Comparison of ENCODE assay signal across 16 cellular contexts in genomic region chr19:1817553-1818179, GRCh38. TPM values are rescaled to one million over a fixed set of nuclear protein-coding genes. Genes with fewer than 3 reads are reported as not detected.
DNase-seq lines count a peak whose midpoint lies in the region; ATAC-seq lines count a peak whose summit lies in the region.
"Had no signal": no experiment of that assay in that cellular context is flagged by ENCODE, and none has a peak within 500 bp of the region (broad histone marks: within the 10 kb centered on the region; RNA-seq: fewer than 3 reads in every experiment).

No MANE protein-coding gene starts in this region.

- peaks cover 6% of the 10 kb centered on the region for H3K4me1 Mint-ChIP-seq in T-helper 17 cell
- H3K4me1 Mint-ChIP-seq in effector memory CD8-positive, alpha-beta T cell (ENCODE audit: low read depth in 2 of 2): peaks cover 6 to 10% of the 10 kb centered on the region in 2 donors

- H3K36me3 Mint-ChIP-seq in T-helper 17 cell (ENCODE audit: low read depth): peaks cover 5% of the 10 kb centered on the region
- H3K36me3 Mint-ChIP-seq in effector memory CD8-positive, alpha-beta T cell (ENCODE audit: insufficient read depth): peaks cover 58% of the 10 kb centered on the region

- peak; percentile 61 for DNase-seq in Right ventricle myocardium superior
- DNase-seq in left cardiac atrium: no peak
- no peak for DNase-seq in T-helper 17 cell
- DNase-seq in left ventricle myocardium superior: peak; percentile 72
- DNase-seq in SHP77 treated with DMSO at 0.1 percent for 48 hours (lab: John Stamatoyannopoulos, UW): no peak
- no peak for DNase-seq in effector memory CD8-positive, alpha-beta T cell
- no peak for DNase-seq in stimulated activated CD4-positive, alpha-beta T cell treated with anti-CD3 and anti-CD28 coated beads, Interleukin-2, amount 100 ng/mL, for 48 hours
- DNase-seq: 8988T, AML-193, DMS53, GF-D8, H7, IMR-90 had no signal

- no peaks in the 10 kb centered on the region for H3K27me3 Mint-ChIP-seq in T-helper 17 cell
- no peaks in the 10 kb centered on the region for H3K27me3 Mint-ChIP-seq in effector memory CD8-positive, alpha-beta T cell

- intact Hi-C loops in Right ventricle myocardium superior (cut with DNase I): no loop called here
- intact Hi-C loops in left cardiac atrium (cut with DNase I): no loop called here
- intact Hi-C loops in left ventricle myocardium superior (cut with micrococcal nuclease): no loop called here

- peak overlapping the region; percentile 51 for H3K27ac Mint-ChIP-seq in T-helper 17 cell
- H3K27ac Mint-ChIP-seq in effector memory CD8-positive, alpha-beta T cell: peak overlapping the region in 1 of 2 donors; percentile 23
- H3K27ac Mint-ChIP-seq: GM23338 had no signal

- H3K4me3 Mint-ChIP-seq in T-helper 17 cell: no peak overlapping the region
- no peak overlapping the region for H3K4me3 Mint-ChIP-seq in effector memory CD8-positive, alpha-beta T cell
- H3K4me3 Mint-ChIP-seq: GM23338 had no signal

- no peaks in the 10 kb centered on the region for H3K9me3 Mint-ChIP-seq in effector memory CD8-positive, alpha-beta T cell
- H3K9me3 Mint-ChIP-seq: GM23338 had no signal

- no peaks in the 10 kb centered on the region for H3K9me3 ChIP-seq in T-helper 17 cell (ENCODE audit: control insufficient read depth, low read length, poor library complexity, severe bottlenecking)
- H3K9me3 ChIP-seq: BLaER1 had no signal

- ATAC-seq in Right ventricle myocardium superior (ENCODE audit: poor library complexity) (peak; percentile 57), left cardiac atrium (no peak), T-helper 17 cell (no peak), left ventricle myocardium superior (peak; percentile 64)
- no peak for ATAC-seq in effector memory CD8-positive, alpha-beta T cell (replicated peaks)
- ATAC-seq: GM12878, GM23338 had no signal

RNA-seq across cellular contexts. Expression of gene ATP8B3, which starts 5.6 kb away (rescaled TPM):
- total RNA-seq in Right ventricle myocardium superior (0.46 TPM), left cardiac atrium (1 to 10 TPM in 1 of 2 donors, under 1 TPM in 1; 0.52 to 1.6 TPM), T-helper 17 cell (1 to 10 TPM; 4.6 to 6.0 TPM), left ventricle myocardium superior (0.89 TPM)

RNA-seq across cellular contexts. Expression of gene REXO1, which starts 30.6 kb away (rescaled TPM):
- 13.6 TPM for total RNA-seq in Right ventricle myocardium superior
- total RNA-seq in left cardiac atrium: 10 to 100 TPM; 14.8 to 22.3 TPM
- total RNA-seq in T-helper 17 cell: 100 to 1,000 TPM in 1 of 2 donors, 10 to 100 TPM in 1; 98.7 to 107 TPM
- 16.0 TPM for total RNA-seq in left ventricle myocardium superior

RNA-seq across cellular contexts. Expression of gene KLF16, which starts 45.7 kb away (rescaled TPM):
- total RNA-seq in Right ventricle myocardium superior (6.2 TPM), left cardiac atrium (10 to 100 TPM in 1 of 2 donors, 1 to 10 TPM in 1; 9.9 to 12.9 TPM), T-helper 17 cell (10 to 100 TPM; 37.9 to 46.5 TPM), left ventricle myocardium superior (9.8 TPM)

Comparison
In these comparisons a context has a peak if more than half of its experiments do, and no peak if none do; other contexts are left out.
1. ATAC-seq: peak in Right ventricle myocardium superior (single experiment) and left ventricle myocardium superior (single experiment); none in left cardiac atrium (0 of 2), T-helper 17 cell (single experiment) and effector memory CD8-positive, alpha-beta T cell (single experiment).
2. DNase-seq: peak in Right ventricle myocardium superior (single experiment) and left ventricle myocardium superior (single experiment); none in left cardiac atrium (single experiment), T-helper 17 cell (0 of 3), SHP77 treated with DMSO at 0.1 percent for 48 hours (single experiment), effector memory CD8-positive, alpha-beta T cell (0 of 3) and stimulated activated CD4-positive, alpha-beta T cell treated with anti-CD3 and anti-CD28 coated beads, Interleukin-2, amount 100 ng/mL, for 48 hours (0 of 2).